14 cellular contexts compared by ENCODE assay signal in genomic region chr3:149603126-149604074, GRCh38. TPM values are rescaled to one million over a fixed set of nuclear protein-coding genes. Genes with fewer than 3 reads are reported as not detected.
DNase-seq lines count a peak whose midpoint lies in the region; ATAC-seq, FAIRE-seq and TF ChIP-seq lines count a peak whose summit lies in the region.
"Had no signal": no experiment of that assay in that cellular context is flagged by ENCODE, and none has a peak within 500 bp of the region (broad histone marks: within the 10 kb centered on the region; RNA-seq: fewer than 3 reads in every experiment).

No MANE protein-coding gene starts in this region.

- ATAC-seq in omental fat pad (ENCODE audit: low FRiP score) (peak; percentile 57), GM19397 (IDR thresholded peaks at IDR 0.05; ENCODE audit: unreplicated experiment) (no peak)
- ATAC-seq: naive thymus-derived CD4-positive, alpha-beta T cell had no signal

- BruUV-seq in endothelial cell of umbilical vein (replicated peaks; lab: Mats Ljungman, UMichigan): no TSS peak

- peaks cover 5 to 14% of the 10 kb centered on the region in 2 experiments for H3K36me3 ChIP-seq in endothelial cell of umbilical vein (ENCODE audit: control insufficient read depth in 2 of 2, extremely low read depth in 1 of 2, insufficient read depth in 2 of 2, low read length in 2 of 2)
- H3K36me3 ChIP-seq: thoracic aorta had no signal

- H3K27me3 ChIP-seq in endothelial cell of umbilical vein (ENCODE audit: control insufficient read depth in 2 of 2, insufficient read depth in 2 of 2, low read length in 2 of 2): no peaks in the 10 kb centered on the region

- no peak for FAIRE-seq in endothelial cell of umbilical vein (lab: Jason Lieb, UNC)
- FAIRE-seq: D721Med had no signal

- no peaks in the 10 kb centered on the region for H3K9me1 ChIP-seq in endothelial cell of umbilical vein (replicated peaks; ENCODE audit: control insufficient read depth, extremely low read depth, insufficient read depth, low read length)

- H2AFZ ChIP-seq in endothelial cell of umbilical vein (ENCODE audit: low read depth, low read length): no peak overlapping the region

- H3K79me2 ChIP-seq in endothelial cell of umbilical vein (ENCODE audit: control insufficient read depth, insufficient read depth, low read length): peaks cover 93% of the 10 kb centered on the region

- POLR2A ChIA-PET in endothelial cell of umbilical vein (lab: Charles Lee): interaction anchor here (0.6 to 1.0 kb wide), 3 partner anchors 24 to 47 kb away, joined by 3 to 5 read pairs (median 4); no protein-coding TSS in a partner anchor

- no peak for TF ChIP-seq POLR2A in endothelial cell of umbilical vein (IDR thresholded peaks at IDR 0.05; ENCODE audit: low read depth, low read length)

- H3K9me3 ChIP-seq in endothelial cell of umbilical vein (replicated peaks; ENCODE audit: control insufficient read depth, insufficient read depth, low read length): no peaks in the 10 kb centered on the region
- H3K9me3 ChIP-seq: thoracic aorta had no signal

- H3K27ac ChIP-seq in endothelial cell of umbilical vein (ENCODE audit: insufficient read depth, low read depth, low read length): peak overlapping the region; percentile 83

- dilution Hi-C loops in endothelial cell of umbilical vein (cut with MboI; ENCODE audit: extremely low pct_ligation_motif_present, low sequenced_read_pairs): no loop called here

- peak overlapping the region; percentile 31 for H3K9ac ChIP-seq in endothelial cell of umbilical vein (replicated peaks; ENCODE audit: extremely low read depth, insufficient read depth, low read length)

- TF ChIP-seq CTCF in endothelial cell of umbilical vein (IDR thresholded peaks at IDR 0.05; ENCODE audit: extremely low read depth in 1 of 2, insufficient read depth in 1 of 2, low read depth in 1 of 2, low read length in 2 of 2) (no peak), omental fat pad (IDR thresholded peaks at IDR 0.05) (no peak)

- no peaks in the 10 kb centered on the region for H4K20me1 ChIP-seq in endothelial cell of umbilical vein (replicated peaks; ENCODE audit: control insufficient read depth, extremely low read depth, insufficient read depth, low read length)

- peak overlapping the region; percentile 35 for H3K4me2 ChIP-seq in endothelial cell of umbilical vein (ENCODE audit: insufficient read depth, low read length)

- H3K4me1 ChIP-seq in endothelial cell of umbilical vein (ENCODE audit: control insufficient read depth, extremely low read depth, insufficient read depth, low read length): peaks cover 93% of the 10 kb centered on the region

- no peak overlapping the region for H3K4me3 ChIP-seq in endothelial cell of umbilical vein (replicated peaks in 1 of 3; ENCODE audit: insufficient read depth in 1 of 3, low read depth in 1 of 3, low read length in 3 of 3)

- CTCF ChIA-PET in endothelial cell of umbilical vein (lab: Charles Lee): interaction anchor here (0.6 to 2.4 kb wide), 13 partner anchors 11 to 761 kb away, joined by 3 to 14 read pairs (median 4); partner anchors contain the start of gene WWTR1

- intact Hi-C loops in endothelial cell of umbilical vein (cut with micrococcal nuclease): no loop called here

- DNase-seq in EH (ENCODE audit: low read depth) (peak; percentile 82), NCI-H526 treated with DMSO at 0.1 percent for 48 hours (lab: John Stamatoyannopoulos, UW) (peak; percentile 33), endothelial cell of umbilical vein (ENCODE audit: low read depth, low spot score) (no peak), omental fat pad (ENCODE audit: low spot score) (no peak), GM19240 (ENCODE audit: insufficient read length, low spot score) (no peak)
- no peak for DNase-seq in activated effector memory CD4-positive, alpha-beta T cell treated with Interleukin-2 at 50 U/mL for 16 hours
- DNase-seq in stimulated activated CD4-positive, alpha-beta T cell treated with anti-CD3 and anti-CD28 coated beads, Interleukin-4, amount 100 ng/mL, for 1 hour: no peak
- DNase-seq: hippocampal formation; naive thymus-derived CD4-positive, alpha-beta T cell; NCI-H748 treated with DMSO at 0.1 percent for 48 hours; stimulated activated CD4-positive, alpha-beta T cell treated with anti-CD3 and anti-CD28 coated beads, Interleukin-4, amount 100 ng/mL, for 4 hours had no signal

TF ChIP-seq in endothelial cell of umbilical vein, 7 proteins besides CTCF, POLR2A, EP300 and RAD21:
- TF ChIP-seq EZH2 (IDR thresholded peaks at IDR 0.05; ENCODE audit: borderline replicate concordance, low read depth, low read length, severe bottlenecking) (no peak), FOS (IDR thresholded peaks at IDR 0.05; ENCODE audit: borderline replicate concordance, insufficient read depth, low read length) (no peak), POLR2AphosphoS5 (IDR thresholded peaks at IDR 0.05; ENCODE audit: insufficient read depth, low read depth, low read length) (no peak), MYC (IDR thresholded peaks at IDR 0.05; ENCODE audit: low read depth, low read length) (no peak), JUN (IDR thresholded peaks at IDR 0.05; ENCODE audit: borderline replicate concordance, insufficient read depth, insufficient read length, low read depth) (no peak), GATA2 (IDR thresholded peaks at IDR 0.05; ENCODE audit: insufficient read depth, insufficient read length, low read depth, low read length) (no peak)
- TF ChIP-seq, protein P1, sequence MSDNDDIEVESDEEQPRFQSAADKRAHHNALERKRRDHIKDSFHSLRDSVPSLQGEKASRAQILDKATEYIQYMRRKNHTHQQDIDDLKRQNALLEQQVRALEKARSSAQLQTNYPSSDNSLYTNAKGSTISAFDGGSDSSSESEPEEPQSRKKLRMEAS (IDR thresholded peaks at IDR 0.05; ENCODE audit: insufficient read depth, insufficient read length): no peak
TF ChIP-seq in endothelial cell of umbilical vein: peak in this region for 0.

RNA-seq across cellular contexts. Expression of gene WWTR1, which starts 54.4 kb away (rescaled TPM):
- total RNA-seq in endothelial cell of umbilical vein (210 and 262 TPM in 2 replicates), omental fat pad (100 to 1,000 TPM in 1 of 4 donors, 10 to 100 TPM in 3; 57.4 to 130 (median 77.7) TPM)
- 341 and 347 TPM in 2 replicates for polyA plus RNA-seq in endothelial cell of umbilical vein
- polyA plus RNA-seq in endothelial cell of umbilical vein (2011; cell fraction: cytosol; rRNA removed): 377 and 383 TPM in 2 replicates
- 267 and 297 TPM in 2 replicates for polyA plus RNA-seq in endothelial cell of umbilical vein (2011; cell fraction: nucleus; rRNA removed)
- 283 and 286 TPM in 2 replicates for polyA plus RNA-seq in endothelial cell of umbilical vein (2012)
- 706 and 787 TPM in 2 replicates for polyA minus RNA-seq in endothelial cell of umbilical vein
- polyA minus RNA-seq in endothelial cell of umbilical vein (2011; cell fraction: cytosol; rRNA and poly(A)+ RNA removed): 40.0 TPM
- 445 and 582 TPM in 2 replicates for polyA minus RNA-seq in endothelial cell of umbilical vein (2011; cell fraction: nucleus; rRNA and poly(A)+ RNA removed)

Comparison
In these comparisons a context has a peak if more than half of its experiments do, and no peak if none do; other contexts are left out.
1. DNase-seq: peak in EH (single experiment) and NCI-H526 treated with DMSO at 0.1 percent for 48 hours (single experiment); none in endothelial cell of umbilical vein (single experiment), omental fat pad (single experiment), activated effector memory CD4-positive, alpha-beta T cell treated with Interleukin-2 at 50 U/mL for 16 hours (single experiment), GM19240 (single experiment) and stimulated activated CD4-positive, alpha-beta T cell treated with anti-CD3 and anti-CD28 coated beads, Interleukin-4, amount 100 ng/mL, for 1 hour (single experiment).